28 cellular contexts compared by ENCODE assay signal in the genomic region with DNA sequence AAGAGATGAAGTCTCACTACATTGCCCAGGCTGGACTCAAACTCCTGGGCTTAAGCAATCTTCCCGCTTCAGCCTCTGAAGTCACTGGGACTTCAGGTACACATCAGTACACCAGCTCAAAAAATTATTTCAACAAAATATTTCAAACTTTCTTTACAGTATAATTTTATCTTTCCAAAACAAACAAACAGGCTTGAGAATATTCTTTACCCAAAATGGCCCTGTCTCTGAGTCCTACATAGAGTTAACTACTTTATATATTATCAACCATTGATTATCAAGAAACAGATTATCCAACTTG. TPM values are rescaled to one million over a fixed set of nuclear protein-coding genes. Genes with fewer than 3 reads are reported as not detected.
DNase-seq lines count a peak whose midpoint lies in the region; ATAC-seq, FAIRE-seq and TF ChIP-seq lines count a peak whose summit lies in the region.
"Had no signal": no experiment of that assay in that cellular context is flagged by ENCODE, and none has a peak within 500 bp of the region (broad histone marks: within the 10 kb centered on the region; RNA-seq: fewer than 3 reads in every experiment).

No MANE protein-coding gene starts in this region.

- H3K27me3 ChIP-seq in K562 (ENCODE audit: control insufficient read depth in 2 of 2, insufficient read depth in 2 of 2, low read length in 2 of 2) (peaks cover 0 to 10% of the 10 kb centered on the region in 2 experiments; a peak in 3 of 5 replicates), tibial artery (no peaks in the 10 kb centered on the region), testis (no peaks in the 10 kb centered on the region)
- H3K27me3 ChIP-seq: BE2C had no signal

- no peaks in the 10 kb centered on the region for H3K79me2 ChIP-seq in K562 (ENCODE audit: control insufficient read depth, insufficient read depth, low read length)

- no peak overlapping the region for H3K4me3 ChIP-seq in K562
- no peak overlapping the region for H3K4me3 ChIP-seq in tibial artery
- no peak overlapping the region for H3K4me3 ChIP-seq in testis
- H3K4me3 ChIP-seq: BLaER1 treated with 17β-estradiol and CSF1 and Interleukin-3, amounts not matched to agents 10 nM and 100 nM; GM12878; HAP-1 had no signal

- H3K4me3 Mint-ChIP-seq in activated T-cell treated with anti-CD3 and anti-CD28 coated beads, Interleukin-2, amount 50 U/mL, for 72 hours = no peak overlapping the region
- H3K4me3 Mint-ChIP-seq in osteocyte (ENCODE audit: unreplicated experiment) = no peak overlapping the region
- H3K4me3 Mint-ChIP-seq: CD4-positive, alpha-beta T cell; CD8-positive, alpha-beta memory T cell; HFFc6 had no signal

- H3K36me3 ChIP-seq in K562 (ENCODE audit: control insufficient read depth, insufficient read depth, low read length) = no peaks in the 10 kb centered on the region
- H3K36me3 ChIP-seq in tibial artery = no peaks in the 10 kb centered on the region
- no peaks in the 10 kb centered on the region for H3K36me3 ChIP-seq in testis (ENCODE audit: low read depth, missing control alignments)
- H3K36me3 ChIP-seq: BE2C; BLaER1 treated with 17β-estradiol and CSF1 and Interleukin-3, amounts not matched to agents 10 nM and 100 nM; HAP-1 had no signal

- in situ Hi-C loops in K562 (cut with MboI) = no loop called here

- TF ChIP-seq POLR2A in K562 (conservative IDR thresholded peaks at IDR 0.05) (no peak), testis (IDR thresholded peaks at IDR 0.05) (no peak)

- TF ChIP-seq EP300 in K562 (IDR thresholded peaks at IDR 0.05; ENCODE audit: low read length) = no peak

- H3K9me1 ChIP-seq in K562 (ENCODE audit: control insufficient read depth, insufficient read depth, low read length) = no peaks in the 10 kb centered on the region

- no peak for FAIRE-seq in K562 (lab: Jason Lieb, UNC)
- FAIRE-seq: A204.1, D721Med, GM12878, GM19239, H54 had no signal

- H3K9me3 ChIP-seq in K562 (replicated peaks; ENCODE audit: control insufficient read depth, insufficient read depth, low read depth, low read length) = no peaks in the 10 kb centered on the region
- no peaks in the 10 kb centered on the region for H3K9me3 ChIP-seq in tibial artery
- H3K9me3 ChIP-seq in testis = no peaks in the 10 kb centered on the region
- H3K9me3 ChIP-seq: BE2C, HAP-1 had no signal

- H3K4me1 Mint-ChIP-seq in activated T-cell treated with anti-CD3 and anti-CD28 coated beads, Interleukin-2, amount 50 U/mL, for 72 hours (ENCODE audit: low read depth) = peaks cover 14% of the 10 kb centered on the region
- peaks cover 45% of the 10 kb centered on the region for H3K4me1 Mint-ChIP-seq in osteocyte (ENCODE audit: unreplicated experiment)

- peak overlapping the region; percentile 80 for H2AFZ ChIP-seq in K562 (ENCODE audit: low read depth, low read length)

- H4K20me1 ChIP-seq in K562 (replicated peaks; ENCODE audit: control insufficient read depth, insufficient read depth, low read length) = no peaks in the 10 kb centered on the region
- H4K20me1 ChIP-seq: BLaER1 treated with 17β-estradiol and CSF1 and Interleukin-3, amounts not matched to agents 10 nM and 100 nM had no signal

- H3K27ac ChIP-seq in K562 (ENCODE audit: extremely low read depth, low read depth, low read length) (no peak overlapping the region), tibial artery (peak overlapping the region; percentile 12 to 71), testis (no peak overlapping the region)
- H3K27ac ChIP-seq: 22Rv1; BLaER1 treated with 17β-estradiol and CSF1 and Interleukin-3, amounts not matched to agents 10 nM and 100 nM had no signal

- POLR2A ChIA-PET in K562 (lab: Yijun Ruan, JAX) = no interaction called here

- no peak for ATAC-seq in activated T-cell treated with anti-CD3 and anti-CD28 coated beads, Interleukin-2, amount 50 U/mL, for 72 hours (replicated peaks in 1 of 2)
- ATAC-seq in K562 = no peak
- ATAC-seq: GM12878 had no signal

- no peaks in the 10 kb centered on the region for H3K36me3 Mint-ChIP-seq in activated T-cell treated with anti-CD3 and anti-CD28 coated beads, Interleukin-2, amount 50 U/mL, for 72 hours (ENCODE audit: insufficient read depth in 2 of 2)
- H3K36me3 Mint-ChIP-seq in osteocyte (ENCODE audit: unreplicated experiment) = peaks cover 3% of the 10 kb centered on the region
- H3K36me3 Mint-ChIP-seq: CD14-positive monocyte; CD8-positive, alpha-beta memory T cell had no signal

- no peak overlapping the region; a peak in 1 of 4 replicates for H3K9ac ChIP-seq in K562 (ENCODE audit: insufficient read depth in 1 of 2, low read depth in 2 of 2, low read length in 2 of 2)
- H3K9ac ChIP-seq: BLaER1 treated with 17β-estradiol and CSF1 and Interleukin-3, amounts not matched to agents 10 nM and 100 nM had no signal

- H3K4me1 ChIP-seq in K562 (replicated peaks in 1 of 2; ENCODE audit: control insufficient read depth in 2 of 2, insufficient read depth in 2 of 2, low read length in 2 of 2) (peaks cover 2 to 10% of the 10 kb centered on the region in 2 experiments; a peak in 2 of 5 replicates), tibial artery (peaks cover 0 to 36% (median 23%) of the 10 kb centered on the region in 4 donors), testis (no peaks in the 10 kb centered on the region)
- H3K4me1 ChIP-seq: BE2C, HAP-1 had no signal

- peak overlapping the region; percentile 3 for H3K27ac Mint-ChIP-seq in activated T-cell treated with anti-CD3 and anti-CD28 coated beads, Interleukin-2, amount 50 U/mL, for 72 hours
- peak overlapping the region; percentile 35 for H3K27ac Mint-ChIP-seq in osteocyte (ENCODE audit: unreplicated experiment)
- H3K27ac Mint-ChIP-seq: CD14-positive monocyte; CD4-positive, alpha-beta T cell; CD8-positive, alpha-beta memory T cell; HFFc6 had no signal

- no peak for TF ChIP-seq RAD21 in K562 (CRISPR knock-in tag; conservative IDR thresholded peaks at IDR 0.05 in 1 of 2, IDR thresholded peaks at IDR 0.05 in 1 of 2)

- intact Hi-C loops in K562 (cut with micrococcal nuclease) (no loop called here), tibial artery (cut with DNase I; ENCODE audit: low total_unique reads) (no loop called here), testis (cut with DNase I; ENCODE audit: low total_unique reads) (no loop called here)

- no TSS peak for BruUV-seq in K562 (replicated peaks; lab: Mats Ljungman, UMichigan)

- CTCF ChIA-PET in K562 (lab: Yijun Ruan, JAX; ENCODE audit: low intra/inter-chr PET ratio) = no interaction called here

- H3K9me3 Mint-ChIP-seq in activated T-cell treated with anti-CD3 and anti-CD28 coated beads, Interleukin-2, amount 50 U/mL, for 72 hours = no peaks in the 10 kb centered on the region
- peaks cover 7% of the 10 kb centered on the region for H3K9me3 Mint-ChIP-seq in osteocyte (ENCODE audit: unreplicated experiment)
- H3K9me3 Mint-ChIP-seq: CD14-positive monocyte; CD4-positive, alpha-beta T cell; HFFc6 had no signal

- no peak for DNase-seq in activated T-cell treated with anti-CD3 and anti-CD28 coated beads, Interleukin-2, amount 50 U/mL, for 72 hours
- no peak for DNase-seq in activated T-cell treated with anti-CD3 and anti-CD28 coated beads, Interleukin-2, amount 50 U/mL, for 1 hour
- no peak for DNase-seq in K562 (ENCODE audit: extremely low read depth in 1 of 4, low spot score in 3 of 4)
- DNase-seq in osteocyte (ENCODE audit: extremely low spot score, unreplicated experiment) = no peak
- DNase-seq in tibial artery = no peak
- no peak for DNase-seq in NCI-H2107 (lab: John Stamatoyannopoulos, UW)
- no peak for DNase-seq in testis
- no peak for DNase-seq in stimulated activated CD4-positive, alpha-beta T cell treated with anti-CD3 and anti-CD28 coated beads, Interleukin-15, amount 100 ng/mL, for 24 hours
- DNase-seq: ACHN; AML-193; BE2C; CD4-positive, alpha-beta T cell; CD8-positive, alpha-beta memory T cell; DMS 273 treated with DMSO at 0.1 percent for 48 hours; DMS79; EL; GDM1; GOT3; HFFc6 had no signal

- no peak overlapping the region; the same call in 1 of the 2 replicates for H3K4me2 ChIP-seq in K562 (ENCODE audit: insufficient read depth, low read length)
- H3K4me2 ChIP-seq: BLaER1 treated with 17β-estradiol and CSF1 and Interleukin-3, amounts not matched to agents 10 nM and 100 nM had no signal

- TF ChIP-seq CTCF in K562 (IDR thresholded peaks at IDR 0.05 in 2 of 3, conservative IDR thresholded peaks at IDR 0.05 in 1 of 3; ENCODE audit: insufficient read depth in 2 of 3, low read depth in 1 of 3, low read length in 3 of 3) = no peak
- no peak for TF ChIP-seq CTCF in osteocyte (IDR thresholded peaks at IDR 0.05)
- TF ChIP-seq CTCF in tibial artery (IDR thresholded peaks at IDR 0.05) = no peak
- TF ChIP-seq CTCF in testis (IDR thresholded peaks at IDR 0.05) = no peak

- peaks cover 40% of the 10 kb centered on the region for H3K27me3 Mint-ChIP-seq in activated T-cell treated with anti-CD3 and anti-CD28 coated beads, Interleukin-2, amount 50 U/mL, for 72 hours (ENCODE audit: low read depth)
- H3K27me3 Mint-ChIP-seq in osteocyte (ENCODE audit: unreplicated experiment) = no peaks in the 10 kb centered on the region

- 25% methylated on average over 1 of the region's 1 CpG for WGBS in K562 (ENCODE audit: insufficient coverage, low coverage, missing lambda C conversion rate)
- WGBS in testis, 2 donors = 64 to 81% methylated on average over 1 of the region's 1 CpG

RNA-seq across cellular contexts. Expression of a gene that starts 2.3 kb away (rescaled TPM):
- total RNA-seq in activated T-cell treated with anti-CD3 and anti-CD28 coated beads, Interleukin-2, amount 50 U/mL, for 72 hours = 1 to 10 TPM in 1 of 2 donors, under 1 TPM in 1; 0.88 to 1.1 TPM
- total RNA-seq in K562 (2011; cell fraction: chromatin; rRNA removed; ENCODE audit: low replicate concordance) = not detected in 2 replicates
- not detected in 2 replicates for total RNA-seq in K562 (2011; cell fraction: nucleolus; rRNA removed)
- total RNA-seq in K562 (2011; cell fraction: nucleoplasm; rRNA removed) = 0.51 TPM in 1 of 2 replicates, not detected in the other
- total RNA-seq in K562 (2014; rRNA removed) = 0.24 and 0.64 TPM in 2 replicates
- 0.15 and 0.26 TPM in 2 replicates for total RNA-seq in K562 (2014; rRNA removed; fragmentation: Illumina TruSeq; extraction: Trizol)
- 0.18 and 0.41 TPM in 2 replicates for total RNA-seq in K562 (2015; rRNA removed; fragmentation: Illumina TruSeq; extraction: Trizol)
- 0.20 and 0.54 TPM in 2 replicates for total RNA-seq in K562 (2021)
- polyA plus RNA-seq in K562 (2011; rRNA removed) = 0.03 and 0.35 TPM in 2 replicates
- 0.03 and 0.07 TPM in 2 replicates for polyA plus RNA-seq in K562 (2011; cell fraction: cytosol; rRNA removed)
- 0.10 and 0.23 TPM in 2 replicates for polyA plus RNA-seq in K562 (2011; cell fraction: nucleus; rRNA removed)
- 0.18 and 0.22 TPM in 2 replicates for polyA plus RNA-seq in K562 (2012)
- polyA plus RNA-seq in K562 (2014; fragmentation: Illumina TruSeq; extraction: Trizol) = 0.33 and 0.80 TPM in 2 replicates
- polyA plus RNA-seq in K562 (2014; fragmentation: Nextera tagmentation; extraction: Ambion mirVana) = under 1 TPM; 0.31 to 0.67 TPM
- 0.11 and 0.72 TPM in 2 replicates for polyA plus RNA-seq in K562 (2014; rRNA removed)
- polyA minus RNA-seq in K562 (2011; rRNA and poly(A)+ RNA removed) = not detected in 2 replicates
- not detected in 2 replicates for polyA minus RNA-seq in K562 (2011; cell fraction: cytosol; rRNA and poly(A)+ RNA removed)
- polyA minus RNA-seq in K562 (2011; cell fraction: nucleus; rRNA and poly(A)+ RNA removed) = 0.40 TPM in 1 of 2 replicates, not detected in the other
- 97.2 and 116 TPM in 2 replicates for total RNA-seq in osteocyte
- total RNA-seq in testis = 10 to 100 TPM; 15.6 to 33.6 TPM
- 81.9 TPM for polyA plus RNA-seq in testis (ENCODE audit: insufficient read depth, low read depth, low replicate concordance)
- total RNA-seq: CD4-positive, alpha-beta T cell had no signal
- polyA plus RNA-seq: CD8-positive, alpha-beta memory T cell had no signal

RNA-seq across cellular contexts. Expression of a gene that starts 54.9 kb away (rescaled TPM):
- 10 to 100 TPM; 62.6 to 63.8 TPM for total RNA-seq in activated T-cell treated with anti-CD3 and anti-CD28 coated beads, Interleukin-2, amount 50 U/mL, for 72 hours
- total RNA-seq in K562 (2011; cell fraction: chromatin; rRNA removed; ENCODE audit: low replicate concordance) = 28.7 and 47.3 TPM in 2 replicates
- total RNA-seq in K562 (2011; cell fraction: nucleolus; rRNA removed) = 20.0 and 22.1 TPM in 2 replicates
- total RNA-seq in K562 (2011; cell fraction: nucleoplasm; rRNA removed) = 22.9 and 23.3 TPM in 2 replicates
- total RNA-seq in K562 (2014; rRNA removed) (221 and 308 TPM in 2 replicates), K562 (2014; rRNA removed; fragmentation: Illumina TruSeq; extraction: Trizol) (81.2 and 83.4 TPM in 2 replicates), K562 (2015; rRNA removed; fragmentation: Illumina TruSeq; extraction: Trizol) (76.8 and 80.0 TPM in 2 replicates), K562 (2021) (100 and 101 TPM in 2 replicates), osteocyte (44.8 and 46.2 TPM in 2 replicates), testis (10 to 100 TPM; 51.8 to 63.8 TPM)
- polyA plus RNA-seq in K562 (2011; rRNA removed) (70.6 and 93.3 TPM in 2 replicates), K562 (2014; fragmentation: Illumina TruSeq; extraction: Trizol) (48.2 and 82.9 TPM in 2 replicates), K562 (2014; fragmentation: Nextera tagmentation; extraction: Ambion mirVana) (10 to 100 TPM; 12.3 to 14.4 TPM), K562 (2014; rRNA removed) (141 and 180 TPM in 2 replicates), testis (ENCODE audit: insufficient read depth, low read depth, low replicate concordance) (74.9 TPM)
- polyA plus RNA-seq in K562 (2011; cell fraction: cytosol; rRNA removed) = 72.5 and 84.7 TPM in 2 replicates
- polyA plus RNA-seq in K562 (2011; cell fraction: nucleus; rRNA removed) = 37.3 and 38.5 TPM in 2 replicates
- polyA plus RNA-seq in K562 (2012) = 38.9 and 109 TPM in 2 replicates
- polyA minus RNA-seq in K562 (2011; rRNA and poly(A)+ RNA removed) = 82.0 and 88.4 TPM in 2 replicates
- polyA minus RNA-seq in K562 (2011; cell fraction: cytosol; rRNA and poly(A)+ RNA removed) = 42.1 and 47.6 TPM in 2 replicates
- polyA minus RNA-seq in K562 (2011; cell fraction: nucleus; rRNA and poly(A)+ RNA removed) = 24.0 and 39.0 TPM in 2 replicates

Comparison
In these comparisons a context has a peak if more than half of its experiments do, and no peak if none do; other contexts are left out.
1. H3K27ac ChIP-seq: peak in tibial artery (2 of 2); none in K562 (single experiment) and testis (0 of 2).
2. RNA of a gene that starts 2.3 kb away (total RNA-seq): 97.2 to 116 TPM in osteocyte and 15.6 to 33.6 TPM in testis; 0.88 to 1.1 TPM in activated T-cell treated with anti-CD3 and anti-CD28 coated beads, Interleukin-2, amount 50 U/mL, for 72 hours and 0.15 to 0.64 TPM in K562; every median in the first group is over 4 times any median in the second.